In genomic region chr7:92588561-92588960, GRCh38 we compare ENCODE assay signal across 8 cellular contexts. TPM values are rescaled to one million over a fixed set of nuclear protein-coding genes. Genes with fewer than 3 reads are reported as not detected.
A peak's percentile ranks its signal among the peaks of the same experiment; 100 is the strongest.
DNase-seq lines count a peak whose midpoint lies in the region; ATAC-seq, FAIRE-seq and TF ChIP-seq lines count a peak whose summit lies in the region.

No MANE protein-coding gene starts in this region.

- no peak for TF ChIP-seq POLR2A in K562 (conservative IDR thresholded peaks at IDR 0.05)

- H3K18ac ChIP-seq in mesendoderm (ENCODE audit: low read length): no peak overlapping the region

- H3K4ac ChIP-seq in mesendoderm (ENCODE audit: low read depth, low read length): no peak overlapping the region

- H3K79me1 ChIP-seq in mesendoderm (ENCODE audit: low read length): peaks cover 5% of the 10 kb centered on the region

- H4K20me1 ChIP-seq in DND-41 (ENCODE audit: insufficient read depth, low read length): peaks cover 53% of the 10 kb centered on the region
- H4K20me1 ChIP-seq in K562 (replicated peaks; ENCODE audit: control insufficient read depth, insufficient read depth, low read length): peaks cover 21% of the 10 kb centered on the region

- H3K4me1 ChIP-seq in DND-41 (ENCODE audit: insufficient read depth, low read length): peaks cover 57% of the 10 kb centered on the region
- H3K4me1 ChIP-seq in K562 (replicated peaks in 1 of 2; ENCODE audit: control insufficient read depth in 2 of 2, insufficient read depth in 2 of 2, low read length in 2 of 2): peaks cover 16 to 21% of the 10 kb centered on the region in 2 experiments; a peak in 4 of 5 replicates
- H3K4me1 ChIP-seq in mesendoderm (ENCODE audit: control insufficient read depth, low read depth, low read length): no peaks in the 10 kb centered on the region

- H2BK120ac ChIP-seq in mesendoderm (ENCODE audit: low read depth, low read length): no peak overlapping the region

- peak overlapping the region; percentile 88 for H3K4me2 ChIP-seq in DND-41 (ENCODE audit: insufficient read depth, low read length)
- peak overlapping the region; percentile 97 for H3K4me2 ChIP-seq in K562 (ENCODE audit: insufficient read depth, low read length)
- H3K4me2 ChIP-seq in mesendoderm (ENCODE audit: low read length): no peak overlapping the region

- in situ Hi-C loops in K562 (cut with MboI): no loop called here

- DNase-seq in DND-41 (peak; percentile 51), MV-4-11 (lab: John Stamatoyannopoulos, UW) (peak; percentile 90), K562 (ENCODE audit: extremely low read depth in 1 of 4, low spot score in 3 of 4) (peak in 1 of 4 experiments; percentile 43), mesendoderm (no peak), RCC 7860 (ENCODE audit: low spot score) (no peak), retina (no peak)
- DNase-seq in natural killer cell treated with Interleukin-12 subunit alpha and Interleukin-12 subunit beta and Interleukin-15 and Interleukin-18, amount 100 ng/mL, for 72 hours (ENCODE audit: low spot score): no peak

- peak overlapping the region; percentile 99 for H3K4me3 Mint-ChIP-seq in natural killer cell treated with Interleukin-12 subunit alpha and Interleukin-12 subunit beta and Interleukin-15 and Interleukin-18, amount 100 ng/mL, for 72 hours

- H2AK5ac ChIP-seq in mesendoderm (ENCODE audit: low read length): no peak overlapping the region

- WGBS in K562 (ENCODE audit: insufficient coverage, low coverage, missing lambda C conversion rate): 57% methylated on average over 9 of the region's 9 CpGs
- WGBS in mesendoderm (ENCODE audit: extremely low coverage, insufficient coverage, low lambda C conversion rate): no CpG with 5 or more reads among the region's 9 CpGs

- ATAC-seq in DND-41 (ENCODE audit: insufficient read depth, low read depth) (no peak), K562 (peak; percentile 6; the same call in 2 of the 3 replicates), HG02623 (IDR thresholded peaks at IDR 0.05; ENCODE audit: unreplicated experiment) (no peak)
- ATAC-seq in natural killer cell treated with Interleukin-12 subunit alpha and Interleukin-12 subunit beta and Interleukin-15 and Interleukin-18, amount 100 ng/mL, for 72 hours: no peak

- no peak overlapping the region for H2BK5ac ChIP-seq in mesendoderm (ENCODE audit: low read length)

- H4K5ac ChIP-seq in mesendoderm (ENCODE audit: low read length): no peak overlapping the region

- no peaks in the 10 kb centered on the region for H3K9me3 Mint-ChIP-seq in natural killer cell treated with Interleukin-12 subunit alpha and Interleukin-12 subunit beta and Interleukin-15 and Interleukin-18, amount 100 ng/mL, for 72 hours

- CTCF ChIA-PET in K562 (lab: Yijun Ruan, JAX; ENCODE audit: low intra/inter-chr PET ratio): no interaction called here

- H3K36me3 ChIP-seq in DND-41 (ENCODE audit: insufficient read depth, low read length): peaks cover 26% of the 10 kb centered on the region
- H3K36me3 ChIP-seq in K562 (ENCODE audit: control insufficient read depth, insufficient read depth, low read length): peaks cover 35% of the 10 kb centered on the region; the same call in 1 of the 3 replicates
- no peaks in the 10 kb centered on the region for H3K36me3 ChIP-seq in mesendoderm (ENCODE audit: control insufficient read depth, insufficient read depth, low read length)

- peak overlapping the region; percentile 88 for H3K9ac ChIP-seq in DND-41 (ENCODE audit: low read depth, low read length)
- no peak overlapping the region for H3K9ac ChIP-seq in K562 (ENCODE audit: insufficient read depth in 1 of 2, low read depth in 2 of 2, low read length in 2 of 2)
- H3K9ac ChIP-seq in mesendoderm (ENCODE audit: low read length): no peak overlapping the region

- no peak overlapping the region for H3K23ac ChIP-seq in mesendoderm (ENCODE audit: low read length)

- H3K27me3 Mint-ChIP-seq in natural killer cell treated with Interleukin-12 subunit alpha and Interleukin-12 subunit beta and Interleukin-15 and Interleukin-18, amount 100 ng/mL, for 72 hours: peaks cover 5 to 6% of the 10 kb centered on the region in 2 donors

- H3K79me2 ChIP-seq in DND-41 (ENCODE audit: insufficient read depth, low read length): peaks cover 66% of the 10 kb centered on the region
- H3K79me2 ChIP-seq in K562 (ENCODE audit: control insufficient read depth, insufficient read depth, low read length): peaks cover 66% of the 10 kb centered on the region
- H3K79me2 ChIP-seq in mesendoderm (ENCODE audit: control insufficient read depth, insufficient read depth, low read length): peaks cover 49% of the 10 kb centered on the region

- POLR2A ChIA-PET in K562 (lab: Yijun Ruan, JAX): interaction anchor here (0.6 kb wide), 1 partner anchor 58 kb away, joined by 3 read pairs; no protein-coding TSS in a partner anchor

- intact Hi-C loops in K562 (cut with micrococcal nuclease): no loop called here

- TF ChIP-seq CTCF in DND-41 (IDR thresholded peaks at IDR 0.05; ENCODE audit: borderline replicate concordance, extremely low read depth, low read length, poor library complexity, severe bottlenecking) (no peak), K562 (IDR thresholded peaks at IDR 0.05 in 2 of 3, conservative IDR thresholded peaks at IDR 0.05 in 1 of 3; ENCODE audit: insufficient read depth in 2 of 3, low read depth in 1 of 3, low read length in 3 of 3) (no peak)

- no peak overlapping the region for H2AFZ ChIP-seq in DND-41 (ENCODE audit: low read depth, low read length)
- H2AFZ ChIP-seq in K562 (ENCODE audit: low read depth, low read length): no peak overlapping the region

- no peaks in the 10 kb centered on the region for H3K9me1 ChIP-seq in K562 (ENCODE audit: control insufficient read depth, insufficient read depth, low read length)

- H3K9me3 ChIP-seq in DND-41 (ENCODE audit: insufficient read depth, low read length, severe bottlenecking) (no peaks in the 10 kb centered on the region), K562 (replicated peaks; ENCODE audit: control insufficient read depth, insufficient read depth, low read depth, low read length) (no peaks in the 10 kb centered on the region)

- peak overlapping the region; percentile 84; the same call in 1 of the 2 replicates for H3K27ac ChIP-seq in DND-41 (ENCODE audit: low read length)
- no peak overlapping the region; the same call in 2 of the 3 replicates for H3K27ac ChIP-seq in K562 (ENCODE audit: extremely low read depth, low read depth, low read length)
- H3K27ac ChIP-seq in mesendoderm (ENCODE audit: low read depth, low read length): no peak overlapping the region

- no peak overlapping the region for H4K8ac ChIP-seq in mesendoderm (ENCODE audit: low read depth, low read length)

- H3K56ac ChIP-seq in mesendoderm (ENCODE audit: low read length): no peak overlapping the region

- no peak for FAIRE-seq in K562 (lab: Jason Lieb, UNC)
- FAIRE-seq in RCC 7860 (lab: Jason Lieb, UNC): no peak

- peak overlapping the region; percentile 90 to 93 for H3K27ac Mint-ChIP-seq in natural killer cell treated with Interleukin-12 subunit alpha and Interleukin-12 subunit beta and Interleukin-15 and Interleukin-18, amount 100 ng/mL, for 72 hours

- no peak for TF ChIP-seq RAD21 in K562 (CRISPR knock-in tag; conservative IDR thresholded peaks at IDR 0.05 in 1 of 2, IDR thresholded peaks at IDR 0.05 in 1 of 2)

- peaks cover 33 to 46% of the 10 kb centered on the region in 2 donors for H3K4me1 Mint-ChIP-seq in natural killer cell treated with Interleukin-12 subunit alpha and Interleukin-12 subunit beta and Interleukin-15 and Interleukin-18, amount 100 ng/mL, for 72 hours (ENCODE audit: low read depth in 2 of 2)

- BruUV-seq in K562 (replicated peaks; lab: Mats Ljungman, UMichigan): no TSS peak

- H3K4me3 ChIP-seq in DND-41 (ENCODE audit: low read depth in 1 of 2, low read length in 2 of 2): peak overlapping the region; percentile 94 to 95; a peak in 3 of 4 replicates
- peak overlapping the region; percentile 75 for H3K4me3 ChIP-seq in K562
- H3K4me3 ChIP-seq in mesendoderm (ENCODE audit: low read length): no peak overlapping the region

- no peak for TF ChIP-seq EP300 in K562 (IDR thresholded peaks at IDR 0.05; ENCODE audit: low read length)

- H3K27me3 ChIP-seq in DND-41 (ENCODE audit: insufficient read depth, low read length, poor library complexity) (no peaks in the 10 kb centered on the region), K562 (ENCODE audit: control insufficient read depth in 2 of 2, insufficient read depth in 2 of 2, low read length in 2 of 2) (no peaks in the 10 kb centered on the region), mesendoderm (ENCODE audit: insufficient read depth, low read length, poor library complexity) (peaks cover 3% of the 10 kb centered on the region)

- no peak overlapping the region for H2BK15ac ChIP-seq in mesendoderm (replicated peaks; ENCODE audit: low read depth)

- H3K36me3 Mint-ChIP-seq in natural killer cell treated with Interleukin-12 subunit alpha and Interleukin-12 subunit beta and Interleukin-15 and Interleukin-18, amount 100 ng/mL, for 72 hours: peaks cover 18% of the 10 kb centered on the region

RNA-seq across cellular contexts. Expression of gene FAM133B, which starts 1.6 kb away (rescaled TPM):
- 21.5 and 103 TPM in 2 replicates for total RNA-seq in K562 (2011; cell fraction: chromatin; rRNA removed; ENCODE audit: low replicate concordance)
- total RNA-seq in K562 (2011; cell fraction: nucleolus; rRNA removed): 11.5 and 15.9 TPM in 2 replicates
- 46.5 and 77.0 TPM in 2 replicates for total RNA-seq in K562 (2011; cell fraction: nucleoplasm; rRNA removed)
- total RNA-seq in K562 (2014; rRNA removed) (22.4 and 80.3 TPM in 2 replicates), K562 (2014; rRNA removed; fragmentation: Illumina TruSeq; extraction: Trizol) (58.4 and 67.4 TPM in 2 replicates), K562 (2015; rRNA removed; fragmentation: Illumina TruSeq; extraction: Trizol) (69.1 and 80.4 TPM in 2 replicates), K562 (2021) (29.0 and 30.7 TPM in 2 replicates)
- polyA plus RNA-seq in K562 (2011; rRNA removed) (26.1 and 34.4 TPM in 2 replicates), K562 (2014; fragmentation: Illumina TruSeq; extraction: Trizol) (37.9 and 45.8 TPM in 2 replicates), K562 (2014; fragmentation: Nextera tagmentation; extraction: Ambion mirVana) (10 to 100 TPM; 38.5 to 39.7 TPM), K562 (2014; rRNA removed) (27.5 and 37.0 TPM in 2 replicates)
- polyA plus RNA-seq in K562 (2011; cell fraction: cytosol; rRNA removed): 5.4 and 23.7 TPM in 2 replicates
- 24.3 and 24.9 TPM in 2 replicates for polyA plus RNA-seq in K562 (2011; cell fraction: nucleus; rRNA removed)
- 22.7 and 30.4 TPM in 2 replicates for polyA plus RNA-seq in K562 (2012)
- polyA minus RNA-seq in K562 (2011; rRNA and poly(A)+ RNA removed): 17.5 and 22.7 TPM in 2 replicates
- 12.3 and 13.1 TPM in 2 replicates for polyA minus RNA-seq in K562 (2011; cell fraction: cytosol; rRNA and poly(A)+ RNA removed)
- 20.3 and 40.0 TPM in 2 replicates for polyA minus RNA-seq in K562 (2011; cell fraction: nucleus; rRNA and poly(A)+ RNA removed)
- total RNA-seq in natural killer cell treated with Interleukin-12 subunit alpha and Interleukin-12 subunit beta and Interleukin-15 and Interleukin-18, amount 100 ng/mL, for 72 hours: 10 to 100 TPM; 31.1 to 62.6 TPM
- 102 TPM for polyA plus RNA-seq in mesendoderm (2013, experiment 1 of 2)
- polyA plus RNA-seq in mesendoderm (2013, experiment 2 of 2): 100 TPM

RNA-seq across cellular contexts. Expression of gene RBM48, which starts 60.0 kb away (rescaled TPM):
- 23.7 and 43.2 TPM in 2 replicates for total RNA-seq in K562 (2011; cell fraction: chromatin; rRNA removed; ENCODE audit: low replicate concordance)
- 16.5 and 16.6 TPM in 2 replicates for total RNA-seq in K562 (2011; cell fraction: nucleolus; rRNA removed)
- total RNA-seq in K562 (2011; cell fraction: nucleoplasm; rRNA removed): 24.3 and 26.5 TPM in 2 replicates
- total RNA-seq in K562 (2014; rRNA removed) (9.9 and 10.8 TPM in 2 replicates), K562 (2014; rRNA removed; fragmentation: Illumina TruSeq; extraction: Trizol) (16.8 and 18.5 TPM in 2 replicates), K562 (2015; rRNA removed; fragmentation: Illumina TruSeq; extraction: Trizol) (12.9 and 15.3 TPM in 2 replicates), K562 (2021) (13.1 and 13.8 TPM in 2 replicates)
- polyA plus RNA-seq in K562 (2011; rRNA removed) (8.8 and 10.2 TPM in 2 replicates), K562 (2014; fragmentation: Illumina TruSeq; extraction: Trizol) (16.7 and 19.0 TPM in 2 replicates), K562 (2014; fragmentation: Nextera tagmentation; extraction: Ambion mirVana) (10 to 100 TPM; 20.9 to 35.1 TPM), K562 (2014; rRNA removed) (14.2 and 16.3 TPM in 2 replicates)
- polyA plus RNA-seq in K562 (2011; cell fraction: cytosol; rRNA removed): 5.1 and 8.7 TPM in 2 replicates
- 8.9 and 10.8 TPM in 2 replicates for polyA plus RNA-seq in K562 (2011; cell fraction: nucleus; rRNA removed)
- 10.5 and 11.0 TPM in 2 replicates for polyA plus RNA-seq in K562 (2012)
- 19.2 and 23.9 TPM in 2 replicates for polyA minus RNA-seq in K562 (2011; rRNA and poly(A)+ RNA removed)
- polyA minus RNA-seq in K562 (2011; cell fraction: cytosol; rRNA and poly(A)+ RNA removed): 3.1 and 6.2 TPM in 2 replicates
- 16.6 and 20.7 TPM in 2 replicates for polyA minus RNA-seq in K562 (2011; cell fraction: nucleus; rRNA and poly(A)+ RNA removed)
- 10 to 100 TPM; 19.9 to 21.0 TPM for total RNA-seq in natural killer cell treated with Interleukin-12 subunit alpha and Interleukin-12 subunit beta and Interleukin-15 and Interleukin-18, amount 100 ng/mL, for 72 hours
- 10.8 TPM for polyA plus RNA-seq in mesendoderm (2013, experiment 1 of 2)
- polyA plus RNA-seq in mesendoderm (2013, experiment 2 of 2): 9.8 TPM

Comparison
In these comparisons a context has a peak if more than half of its experiments do, and no peak if none do; other contexts are left out.
1. DNase-seq: peak in DND-41 (single experiment) and MV-4-11 (single experiment); none in natural killer cell treated with Interleukin-12 subunit alpha and Interleukin-12 subunit beta and Interleukin-15 and Interleukin-18, amount 100 ng/mL, for 72 hours (single experiment), mesendoderm (single experiment), RCC 7860 (single experiment) and retina (single experiment).